ENCODE assay signal across 8 cellular contexts in genomic region chr12:49828143-49829091, GRCh38. TPM values are rescaled to one million over a fixed set of nuclear protein-coding genes. Genes with fewer than 3 reads are reported as not detected.
DNase-seq lines count a peak whose midpoint lies in the region; ATAC-seq and TF ChIP-seq lines count a peak whose summit lies in the region.

A gene with protein sequence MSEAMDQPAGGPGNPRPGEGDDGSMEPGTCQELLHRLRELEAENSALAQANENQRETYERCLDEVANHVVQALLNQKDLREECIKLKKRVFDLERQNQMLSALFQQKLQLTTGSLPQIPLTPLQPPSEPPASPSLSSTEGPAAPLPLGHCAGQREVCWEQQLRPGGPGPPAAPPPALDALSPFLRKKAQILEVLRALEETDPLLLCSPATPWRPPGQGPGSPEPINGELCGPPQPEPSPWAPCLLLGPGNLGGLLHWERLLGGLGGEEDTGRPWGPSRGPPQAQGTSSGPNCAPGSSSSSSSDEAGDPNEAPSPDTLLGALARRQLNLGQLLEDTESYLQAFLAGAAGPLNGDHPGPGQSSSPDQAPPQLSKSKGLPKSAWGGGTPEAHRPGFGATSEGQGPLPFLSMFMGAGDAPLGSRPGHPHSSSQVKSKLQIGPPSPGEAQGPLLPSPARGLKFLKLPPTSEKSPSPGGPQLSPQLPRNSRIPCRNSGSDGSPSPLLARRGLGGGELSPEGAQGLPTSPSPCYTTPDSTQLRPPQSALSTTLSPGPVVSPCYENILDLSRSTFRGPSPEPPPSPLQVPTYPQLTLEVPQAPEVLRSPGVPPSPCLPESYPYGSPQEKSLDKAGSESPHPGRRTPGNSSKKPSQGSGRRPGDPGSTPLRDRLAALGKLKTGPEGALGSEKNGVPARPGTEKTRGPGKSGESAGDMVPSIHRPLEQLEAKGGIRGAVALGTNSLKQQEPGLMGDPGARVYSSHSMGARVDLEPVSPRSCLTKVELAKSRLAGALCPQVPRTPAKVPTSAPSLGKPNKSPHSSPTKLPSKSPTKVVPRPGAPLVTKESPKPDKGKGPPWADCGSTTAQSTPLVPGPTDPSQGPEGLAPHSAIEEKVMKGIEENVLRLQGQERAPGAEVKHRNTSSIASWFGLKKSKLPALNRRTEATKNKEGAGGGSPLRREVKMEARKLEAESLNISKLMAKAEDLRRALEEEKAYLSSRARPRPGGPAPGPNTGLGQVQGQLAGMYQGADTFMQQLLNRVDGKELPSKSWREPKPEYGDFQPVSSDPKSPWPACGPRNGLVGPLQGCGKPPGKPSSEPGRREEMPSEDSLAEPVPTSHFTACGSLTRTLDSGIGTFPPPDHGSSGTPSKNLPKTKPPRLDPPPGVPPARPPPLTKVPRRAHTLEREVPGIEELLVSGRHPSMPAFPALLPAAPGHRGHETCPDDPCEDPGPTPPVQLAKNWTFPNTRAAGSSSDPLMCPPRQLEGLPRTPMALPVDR (N-terminal part only) (minus strand): TSS chr12:49828413. CDS start chr12:49804044, 24,369 bp downstream.

- peak within 1 kb of the TSS; percentile 88 for H3K27ac ChIP-seq in lower lobe of right lung

- H3K27me3 Mint-ChIP-seq in activated CD8-positive, alpha-beta T cell treated with anti-CD3 and anti-CD28 coated beads for 36 hours = no peaks in the 10 kb centered on the region

- H3K9me3 Mint-ChIP-seq in activated CD8-positive, alpha-beta T cell treated with anti-CD3 and anti-CD28 coated beads for 36 hours = no peaks in the 10 kb centered on the region

- intact Hi-C loops in activated CD8-positive, alpha-beta T cell treated with anti-CD3 and anti-CD28 coated beads for 36 hours (cut with micrococcal nuclease) = no loop called here
- intact Hi-C loops in lower lobe of right lung (cut with DNase I) = no loop called here

- H3K4me1 ChIP-seq in lower lobe of right lung = peaks cover 35% of the 10 kb centered on the region

- H3K36me3 Mint-ChIP-seq in activated CD8-positive, alpha-beta T cell treated with anti-CD3 and anti-CD28 coated beads for 36 hours (ENCODE audit: low read depth) = no peaks in the 10 kb centered on the region

- H3K27me3 ChIP-seq in lower lobe of right lung (ENCODE audit: low read depth) = no peaks in the 10 kb centered on the region

- peak within 1 kb of the TSS; percentile 90 for H3K4me3 Mint-ChIP-seq in activated CD8-positive, alpha-beta T cell treated with anti-CD3 and anti-CD28 coated beads for 36 hours

- ATAC-seq in GM19438 (IDR thresholded peaks at IDR 0.05; ENCODE audit: low read depth, unreplicated experiment) (peak; percentile 83), lower lobe of right lung (peak; percentile 98)
- ATAC-seq in activated CD8-positive, alpha-beta T cell treated with anti-CD3 and anti-CD28 coated beads for 36 hours = peak; percentile 99

- POLR2A ChIA-PET in activated CD8-positive, alpha-beta T cell treated with anti-CD3 and anti-CD28 coated beads for 36 hours (lab: Charles Lee) = interaction anchor here (0.8 to 1.5 kb wide), 5 partner anchors 13 to 138 kb away, joined by 3 to 6 read pairs (median 4); partner anchors contain the start of genes BCDIN3D and TMBIM6

- peak within 1 kb of the TSS; percentile 86 for H3K4me3 ChIP-seq in lower lobe of right lung

- H3K9me3 ChIP-seq in lower lobe of right lung = no peaks in the 10 kb centered on the region

- peak; percentile 98 for DNase-seq in CD1c-positive myeloid dendritic cell (ENCODE audit: extremely low spot score)
- peak; percentile 96 for DNase-seq in HK-2 (ENCODE audit: unreplicated experiment)
- peak; percentile 91 for DNase-seq in NCI-H82 treated with DMSO at 0.1 percent for 48 hours (lab: John Stamatoyannopoulos, UW; ENCODE audit: unreplicated experiment)
- peak; percentile 97 for DNase-seq in activated CD8-positive, alpha-beta T cell treated with anti-CD3 and anti-CD28 coated beads for 36 hours
- DNase-seq in ecto neural progenitor cell (ENCODE audit: low spot score) = peak; percentile 100
- DNase-seq in lower lobe of right lung = peak; percentile 99
- peak; percentile 81 to 88 (median 85) for DNase-seq in stimulated activated CD4-positive, alpha-beta T cell treated with anti-CD3 and anti-CD28 coated beads, TNF-alpha, amount 100 ng/mL, for 1 hour (ENCODE audit: low read depth in 3 of 3, low spot score in 1 of 3)

- H3K27ac Mint-ChIP-seq in activated CD8-positive, alpha-beta T cell treated with anti-CD3 and anti-CD28 coated beads for 36 hours = peak within 1 kb of the TSS; percentile 92

- no peak for TF ChIP-seq CTCF in activated CD8-positive, alpha-beta T cell treated with anti-CD3 and anti-CD28 coated beads for 36 hours (IDR thresholded peaks at IDR 0.05)
- TF ChIP-seq CTCF in lower lobe of right lung (IDR thresholded peaks at IDR 0.05) = no peak

- CTCF ChIA-PET in activated CD8-positive, alpha-beta T cell treated with anti-CD3 and anti-CD28 coated beads for 36 hours (lab: Charles Lee) = interaction anchor here (0.6 to 7.7 kb wide), 9 partner anchors 11 to 191 kb away, joined by 3 to 67 read pairs (median 9); partner anchors contain the start of gene TMBIM6

- H3K4me1 Mint-ChIP-seq in activated CD8-positive, alpha-beta T cell treated with anti-CD3 and anti-CD28 coated beads for 36 hours (ENCODE audit: low read depth) = peaks cover 25% of the 10 kb centered on the region

- no peaks in the 10 kb centered on the region for H3K36me3 ChIP-seq in lower lobe of right lung

RNA-seq across cellular contexts. Expression of the gene that starts here (rescaled TPM):
- total RNA-seq in activated CD8-positive, alpha-beta T cell treated with anti-CD3 and anti-CD28 coated beads for 36 hours = 1 to 10 TPM; 5.5 to 5.7 TPM
- 24.5 TPM for total RNA-seq in lower lobe of right lung

Comparison
In these comparisons a context has a peak if more than half of its experiments do, and no peak if none do; other contexts are left out.
1. Peak in every context shown above with its lines: DNase-seq, ATAC-seq, H3K4me3 ChIP-seq and H3K27ac ChIP-seq.